10 cellular contexts compared by ENCODE assay signal in the genomic region with DNA sequence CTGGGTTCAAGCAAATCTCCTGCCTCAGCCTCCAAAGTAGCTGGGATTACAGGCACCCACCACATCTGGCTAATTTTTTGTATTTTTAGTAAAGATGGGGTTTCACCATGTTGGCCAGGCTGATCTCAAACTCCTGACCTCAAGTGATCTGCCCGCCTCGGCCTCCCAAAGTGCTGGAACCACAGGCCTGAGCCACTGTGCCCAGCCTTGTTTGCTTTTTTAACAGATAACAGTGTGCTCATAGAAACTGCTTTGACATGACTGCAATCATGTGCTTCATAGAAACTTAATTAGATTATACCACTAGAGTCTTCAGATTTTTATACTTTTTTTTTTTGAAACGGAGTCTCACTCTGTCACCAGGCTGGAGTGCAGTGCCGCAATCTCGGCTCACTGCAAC. TPM values are rescaled to one million over a fixed set of nuclear protein-coding genes. Genes with fewer than 3 reads are reported as not detected.
DNase-seq lines count a peak whose midpoint lies in the region; ATAC-seq, FAIRE-seq and TF ChIP-seq lines count a peak whose summit lies in the region.
"Not testable (repeated sequence)": the region's sequence is repeated elsewhere in the genome, so short reads cannot be mapped to it uniquely, and the experiment has no call there.
"Had no signal": no experiment of that assay in that cellular context is flagged by ENCODE, and none has a peak within 500 bp of the region (broad histone marks: within the 10 kb centered on the region; RNA-seq: fewer than 3 reads in every experiment).

No MANE protein-coding gene starts in this region.

- CTCF ChIA-PET in CD4-positive, alpha-beta memory T cell (lab: Charles Lee; ENCODE audit: partially characterized antibody); endothelial cell of umbilical vein (lab: Charles Lee); naive thymus-derived CD4-positive, alpha-beta T cell (lab: Charles Lee): not testable (repeated sequence)

- not testable (repeated sequence) for TF ChIP-seq POLR2A in endothelial cell of umbilical vein (IDR thresholded peaks at IDR 0.05; ENCODE audit: low read depth, low read length)

- peak overlapping the region; percentile 30 to 96 (median 92) for H3K27ac Mint-ChIP-seq in CD4-positive, alpha-beta memory T cell
- peak overlapping the region; percentile 82 for H3K27ac Mint-ChIP-seq in activated CD4-positive, alpha-beta T cell treated with anti-CD3 and anti-CD28 coated beads, Interleukin-2, amount 10 ng/mL, durations not matched to agents 24 days and 14 days
- H3K27ac Mint-ChIP-seq in activated T-helper 2 cell treated with anti-CD3 and anti-CD28 coated beads, Interferon-gamma antibody, Interleukin-2, Interleukin-4, amounts not matched to agents 10 μg/mL and 5 μg/mL and 100 μg/mL, durations not matched to agents 14 hours and 24 hours and 36 hours = peak overlapping the region; percentile 53
- H3K27ac Mint-ChIP-seq in naive thymus-derived CD4-positive, alpha-beta T cell = peak overlapping the region in 5 of 9 donors; percentile 60 to 84 (median 70)
- H3K27ac Mint-ChIP-seq in stimulated activated effector memory CD8-positive, alpha-beta T cell treated with anti-CD3 and anti-CD28 coated beads, Interleukin-12 subunit alpha, Interleukin-12 subunit beta, amount 100 ng/mL, for 72 hours = peak overlapping the region; percentile 75

- not testable (repeated sequence) for H2AFZ ChIP-seq in endothelial cell of umbilical vein (ENCODE audit: low read depth, low read length)

- not testable (repeated sequence) for TF ChIP-seq CTCF in endothelial cell of umbilical vein (IDR thresholded peaks at IDR 0.05; ENCODE audit: extremely low read depth in 1 of 2, insufficient read depth in 1 of 2, low read depth in 1 of 2, low read length in 2 of 2)

- FAIRE-seq in endothelial cell of umbilical vein (lab: Jason Lieb, UNC) = not testable (repeated sequence)

- POLR2A ChIA-PET in CD4-positive, alpha-beta memory T cell (lab: Charles Lee; ENCODE audit: partially characterized antibody); naive thymus-derived CD4-positive, alpha-beta T cell (lab: Charles Lee): not testable (repeated sequence)
- POLR2A ChIA-PET in endothelial cell of umbilical vein (lab: Charles Lee) = interaction anchor here (0.7 kb wide), 1 partner anchor 68 kb away, joined by 3 read pairs; no protein-coding TSS in a partner anchor

- H3K4me3 ChIP-seq in CD4-positive, alpha-beta memory T cell (ENCODE audit: low read length in 2 of 2); endothelial cell of umbilical vein (replicated peaks in 1 of 3; ENCODE audit: insufficient read depth in 1 of 3, low read depth in 1 of 3, low read length in 3 of 3); naive thymus-derived CD4-positive, alpha-beta T cell (ENCODE audit: low read length): not testable (repeated sequence)

- not testable (repeated sequence) for H3K9ac ChIP-seq in endothelial cell of umbilical vein (replicated peaks; ENCODE audit: extremely low read depth, insufficient read depth, low read length)

- not testable (repeated sequence) for BruUV-seq in endothelial cell of umbilical vein (replicated peaks; lab: Mats Ljungman, UMichigan)

- H3K27ac ChIP-seq in CD4-positive, alpha-beta memory T cell (ENCODE audit: low read depth, low read length); naive thymus-derived CD4-positive, alpha-beta T cell (ENCODE audit: low read depth, low read length): not testable (repeated sequence)
- H3K27ac ChIP-seq in endothelial cell of umbilical vein (ENCODE audit: insufficient read depth, low read depth, low read length) = peak overlapping the region; percentile 60

- H3K4me1 Mint-ChIP-seq in CD4-positive, alpha-beta memory T cell = peaks cover 8 to 39% (median 23%) of the 10 kb centered on the region in 4 donors
- H3K4me1 Mint-ChIP-seq in activated CD4-positive, alpha-beta T cell treated with anti-CD3 and anti-CD28 coated beads, Interleukin-2, amount 10 ng/mL, durations not matched to agents 24 days and 14 days = peaks cover 28% of the 10 kb centered on the region
- H3K4me1 Mint-ChIP-seq in activated T-helper 2 cell treated with anti-CD3 and anti-CD28 coated beads, Interferon-gamma antibody, Interleukin-2, Interleukin-4, amounts not matched to agents 10 μg/mL and 5 μg/mL and 100 μg/mL, durations not matched to agents 14 hours and 24 hours and 36 hours (ENCODE audit: low read depth) = peaks cover 18% of the 10 kb centered on the region
- H3K4me1 Mint-ChIP-seq in naive thymus-derived CD4-positive, alpha-beta T cell = peaks cover 11 to 43% (median 35%) of the 10 kb centered on the region in 7 donors
- peaks cover 25% of the 10 kb centered on the region for H3K4me1 Mint-ChIP-seq in stimulated activated effector memory CD8-positive, alpha-beta T cell treated with anti-CD3 and anti-CD28 coated beads, Interleukin-12 subunit alpha, Interleukin-12 subunit beta, amount 100 ng/mL, for 72 hours

- ATAC-seq in naive thymus-derived CD4-positive, alpha-beta T cell; stimulated activated effector memory CD8-positive, alpha-beta T cell treated with anti-CD3 and anti-CD28 coated beads, Interleukin-12 subunit alpha, Interleukin-12 subunit beta, amount 100 ng/mL, for 72 hours: not testable (repeated sequence)

- H3K9me3 Mint-ChIP-seq in CD4-positive, alpha-beta memory T cell; activated CD4-positive, alpha-beta T cell treated with anti-CD3 and anti-CD28 coated beads, Interleukin-2, amount 10 ng/mL, durations not matched to agents 24 days and 14 days; activated T-helper 2 cell treated with anti-CD3 and anti-CD28 coated beads, Interferon-gamma antibody, Interleukin-2, Interleukin-4, amounts not matched to agents 10 μg/mL and 5 μg/mL and 100 μg/mL, durations not matched to agents 14 hours and 24 hours and 36 hours; naive thymus-derived CD4-positive, alpha-beta T cell; stimulated activated effector memory CD8-positive, alpha-beta T cell treated with anti-CD3 and anti-CD28 coated beads, Interleukin-12 subunit alpha, Interleukin-12 subunit beta, amount 100 ng/mL, for 72 hours: not testable (repeated sequence)

- not testable (repeated sequence) for H4K20me1 ChIP-seq in endothelial cell of umbilical vein (replicated peaks; ENCODE audit: control insufficient read depth, extremely low read depth, insufficient read depth, low read length)

- not testable (repeated sequence) for H3K79me2 ChIP-seq in endothelial cell of umbilical vein (ENCODE audit: control insufficient read depth, insufficient read depth, low read length)

- H3K36me3 Mint-ChIP-seq in CD4-positive, alpha-beta memory T cell = not testable (repeated sequence)
- peaks cover 20% of the 10 kb centered on the region for H3K36me3 Mint-ChIP-seq in activated CD4-positive, alpha-beta T cell treated with anti-CD3 and anti-CD28 coated beads, Interleukin-2, amount 10 ng/mL, durations not matched to agents 24 days and 14 days (ENCODE audit: low read depth)
- H3K36me3 Mint-ChIP-seq in activated T-helper 2 cell treated with anti-CD3 and anti-CD28 coated beads, Interferon-gamma antibody, Interleukin-2, Interleukin-4, amounts not matched to agents 10 μg/mL and 5 μg/mL and 100 μg/mL, durations not matched to agents 14 hours and 24 hours and 36 hours (ENCODE audit: low read depth) = peaks cover 22% of the 10 kb centered on the region
- peaks cover 0 to 14% (median 0%) of the 10 kb centered on the region in 5 donors for H3K36me3 Mint-ChIP-seq in naive thymus-derived CD4-positive, alpha-beta T cell
- H3K36me3 Mint-ChIP-seq in stimulated activated effector memory CD8-positive, alpha-beta T cell treated with anti-CD3 and anti-CD28 coated beads, Interleukin-12 subunit alpha, Interleukin-12 subunit beta, amount 100 ng/mL, for 72 hours = peaks cover 20% of the 10 kb centered on the region

- dilution Hi-C loops in endothelial cell of umbilical vein (cut with MboI; ENCODE audit: extremely low pct_ligation_motif_present, low sequenced_read_pairs) = not testable (repeated sequence)

- H3K9me1 ChIP-seq in endothelial cell of umbilical vein (replicated peaks; ENCODE audit: control insufficient read depth, extremely low read depth, insufficient read depth, low read length) = not testable (repeated sequence)

- H3K27me3 ChIP-seq in CD4-positive, alpha-beta memory T cell (ENCODE audit: insufficient read depth, low read length); endothelial cell of umbilical vein (ENCODE audit: control insufficient read depth in 2 of 2, insufficient read depth in 2 of 2, low read length in 2 of 2); naive thymus-derived CD4-positive, alpha-beta T cell (ENCODE audit: control insufficient read depth in 2 of 2, insufficient read depth in 2 of 2, low read length in 2 of 2): not testable (repeated sequence)

- H3K36me3 ChIP-seq in CD4-positive, alpha-beta memory T cell (ENCODE audit: insufficient read depth, low read length); endothelial cell of umbilical vein (ENCODE audit: control insufficient read depth in 2 of 2, extremely low read depth in 1 of 2, insufficient read depth in 2 of 2, low read length in 2 of 2); naive thymus-derived CD4-positive, alpha-beta T cell (ENCODE audit: control insufficient read depth in 2 of 3, insufficient read depth in 3 of 3, low read length in 3 of 3): not testable (repeated sequence)

- intact Hi-C loops in CD4-positive, alpha-beta memory T cell (cut with micrococcal nuclease); activated CD4-positive, alpha-beta T cell treated with anti-CD3 and anti-CD28 coated beads, Interleukin-2, amount 10 ng/mL, durations not matched to agents 24 days and 14 days (cut with micrococcal nuclease); activated T-helper 2 cell treated with anti-CD3 and anti-CD28 coated beads, Interferon-gamma antibody, Interleukin-2, Interleukin-4, amounts not matched to agents 10 μg/mL and 5 μg/mL and 100 μg/mL, durations not matched to agents 14 hours and 24 hours and 36 hours (cut with micrococcal nuclease); endothelial cell of umbilical vein (cut with micrococcal nuclease); naive thymus-derived CD4-positive, alpha-beta T cell (cut with micrococcal nuclease): not testable (repeated sequence)

- H3K9me3 ChIP-seq in CD4-positive, alpha-beta memory T cell (ENCODE audit: control insufficient read depth in 1 of 2, low read length in 2 of 2); endothelial cell of umbilical vein (replicated peaks; ENCODE audit: control insufficient read depth, insufficient read depth, low read length); naive thymus-derived CD4-positive, alpha-beta T cell (ENCODE audit: control insufficient read depth in 2 of 3, low read length in 3 of 3): not testable (repeated sequence)

- not testable (repeated sequence) for H3K4me2 ChIP-seq in endothelial cell of umbilical vein (ENCODE audit: insufficient read depth, low read length)

- peaks cover 23% of the 10 kb centered on the region for H3K4me1 ChIP-seq in CD4-positive, alpha-beta memory T cell (ENCODE audit: insufficient read depth, low read length)
- H3K4me1 ChIP-seq in endothelial cell of umbilical vein (ENCODE audit: control insufficient read depth, extremely low read depth, insufficient read depth, low read length) = not testable (repeated sequence)
- peaks cover 0 to 18% of the 10 kb centered on the region in 2 donors for H3K4me1 ChIP-seq in naive thymus-derived CD4-positive, alpha-beta T cell (ENCODE audit: control insufficient read depth in 2 of 2, insufficient read depth in 2 of 2, low read length in 2 of 2)

- H3K4me3 Mint-ChIP-seq in CD4-positive, alpha-beta memory T cell = peak overlapping the region in 4 of 8 donors; percentile 34 to 65 (median 56)
- H3K4me3 Mint-ChIP-seq in activated CD4-positive, alpha-beta T cell treated with anti-CD3 and anti-CD28 coated beads, Interleukin-2, amount 10 ng/mL, durations not matched to agents 24 days and 14 days = peak overlapping the region; percentile 44
- not testable (repeated sequence) for H3K4me3 Mint-ChIP-seq in activated T-helper 2 cell treated with anti-CD3 and anti-CD28 coated beads, Interferon-gamma antibody, Interleukin-2, Interleukin-4, amounts not matched to agents 10 μg/mL and 5 μg/mL and 100 μg/mL, durations not matched to agents 14 hours and 24 hours and 36 hours (ENCODE audit: low read depth)
- H3K4me3 Mint-ChIP-seq in naive thymus-derived CD4-positive, alpha-beta T cell = peak overlapping the region in 2 of 10 donors; percentile 39 to 51
- peak overlapping the region; percentile 40 for H3K4me3 Mint-ChIP-seq in stimulated activated effector memory CD8-positive, alpha-beta T cell treated with anti-CD3 and anti-CD28 coated beads, Interleukin-12 subunit alpha, Interleukin-12 subunit beta, amount 100 ng/mL, for 72 hours

- not testable (repeated sequence) for DNase-seq in CD4-positive, alpha-beta memory T cell; activated CD4-positive, alpha-beta T cell treated with anti-CD3 and anti-CD28 coated beads, Interleukin-2, amount 10 ng/mL, durations not matched to agents 24 days and 14 days; activated T-helper 2 cell treated with anti-CD3 and anti-CD28 coated beads, Interferon-gamma antibody, Interleukin-2, Interleukin-4, amounts not matched to agents 10 μg/mL and 5 μg/mL and 100 μg/mL, durations not matched to agents 14 hours and 24 hours and 36 hours (ENCODE audit: low spot score); endothelial cell of umbilical vein (ENCODE audit: low read depth, low spot score); naive thymus-derived CD4-positive, alpha-beta T cell; stimulated activated effector memory CD8-positive, alpha-beta T cell treated with anti-CD3 and anti-CD28 coated beads, Interleukin-12 subunit alpha, Interleukin-12 subunit beta, amount 100 ng/mL, for 72 hours (ENCODE audit: low spot score in 2 of 2)
- DNase-seq in SK-MEL-5 (ENCODE audit: low read depth, low spot score) = peak; percentile 32

- H3K27me3 Mint-ChIP-seq in CD4-positive, alpha-beta memory T cell; activated CD4-positive, alpha-beta T cell treated with anti-CD3 and anti-CD28 coated beads, Interleukin-2, amount 10 ng/mL, durations not matched to agents 24 days and 14 days; activated T-helper 2 cell treated with anti-CD3 and anti-CD28 coated beads, Interferon-gamma antibody, Interleukin-2, Interleukin-4, amounts not matched to agents 10 μg/mL and 5 μg/mL and 100 μg/mL, durations not matched to agents 14 hours and 24 hours and 36 hours (ENCODE audit: low read depth); naive thymus-derived CD4-positive, alpha-beta T cell: not testable (repeated sequence)

- in situ Hi-C loops in SK-MEL-5 (cut with HindIII; ENCODE audit: low pct_unique_long_range_greater_than_20kb, low sequenced_read_pairs) = not testable (repeated sequence)

RNA-seq across cellular contexts. Expression of gene TMEM50A, which starts 8.8 kb away (rescaled TPM):
- total RNA-seq in CD4-positive, alpha-beta memory T cell = 10 to 100 TPM; 90.9 to 95.3 TPM
- 100 to 1,000 TPM; 192 to 280 TPM for polyA plus RNA-seq in CD4-positive, alpha-beta memory T cell
- total RNA-seq in SK-MEL-5 (2014; rRNA removed; shearing (Covaris generic)) = 94.6 and 99.5 TPM in 2 replicates
- polyA plus RNA-seq in SK-MEL-5 (2015; cell fraction: cytosol; rRNA removed) = 69.9 and 90.2 TPM in 2 replicates
- polyA plus RNA-seq in SK-MEL-5 (2015; cell fraction: nucleus; rRNA removed) = 17.5 and 25.8 TPM in 2 replicates
- total RNA-seq in activated CD4-positive, alpha-beta T cell treated with anti-CD3 and anti-CD28 coated beads, Interleukin-2, amount 10 ng/mL, durations not matched to agents 24 days and 14 days = 94.1 and 102 TPM in 2 replicates
- 113 and 116 TPM in 2 replicates for total RNA-seq in activated T-helper 2 cell treated with anti-CD3 and anti-CD28 coated beads, Interferon-gamma antibody, Interleukin-2, Interleukin-4, amounts not matched to agents 10 μg/mL and 5 μg/mL and 100 μg/mL, durations not matched to agents 14 hours and 24 hours and 36 hours
- 130 and 140 TPM in 2 replicates for total RNA-seq in endothelial cell of umbilical vein
- 86.2 and 125 TPM in 2 replicates for polyA plus RNA-seq in endothelial cell of umbilical vein
- polyA plus RNA-seq in endothelial cell of umbilical vein (2011; cell fraction: cytosol; rRNA removed) = 85.5 and 97.9 TPM in 2 replicates
- polyA plus RNA-seq in endothelial cell of umbilical vein (2011; cell fraction: nucleus; rRNA removed) = 33.0 and 43.1 TPM in 2 replicates
- polyA plus RNA-seq in endothelial cell of umbilical vein (2012) = 175 and 182 TPM in 2 replicates
- 50.6 and 51.3 TPM in 2 replicates for polyA minus RNA-seq in endothelial cell of umbilical vein
- 38.0 TPM for polyA minus RNA-seq in endothelial cell of umbilical vein (2011; cell fraction: cytosol; rRNA and poly(A)+ RNA removed)
- 19.8 and 23.9 TPM in 2 replicates for polyA minus RNA-seq in endothelial cell of umbilical vein (2011; cell fraction: nucleus; rRNA and poly(A)+ RNA removed)
- 100 to 1,000 TPM in 1 of 5 experiments, 10 to 100 TPM in 4; 61.6 to 149 (median 79.0) TPM for total RNA-seq in naive thymus-derived CD4-positive, alpha-beta T cell
- 100 to 1,000 TPM; 140 to 146 TPM for polyA plus RNA-seq in naive thymus-derived CD4-positive, alpha-beta T cell

RNA-seq across cellular contexts. Expression of gene RHD, which starts 57.0 kb away (rescaled TPM):
- total RNA-seq in CD4-positive, alpha-beta memory T cell = under 1 TPM in 1 of 2 experiments, not detected in 1; 0.15 TPM
- under 1 TPM; 0.13 to 0.44 TPM for polyA plus RNA-seq in CD4-positive, alpha-beta memory T cell
- total RNA-seq in SK-MEL-5 (2014; rRNA removed; shearing (Covaris generic)) = 1.2 and 2.2 TPM in 2 replicates
- 1.5 and 2.1 TPM in 2 replicates for polyA plus RNA-seq in SK-MEL-5 (2015; cell fraction: cytosol; rRNA removed)
- polyA plus RNA-seq in SK-MEL-5 (2015; cell fraction: nucleus; rRNA removed) = 0.90 and 3.3 TPM in 2 replicates
- total RNA-seq in activated CD4-positive, alpha-beta T cell treated with anti-CD3 and anti-CD28 coated beads, Interleukin-2, amount 10 ng/mL, durations not matched to agents 24 days and 14 days = not detected in 2 replicates
- total RNA-seq in activated T-helper 2 cell treated with anti-CD3 and anti-CD28 coated beads, Interferon-gamma antibody, Interleukin-2, Interleukin-4, amounts not matched to agents 10 μg/mL and 5 μg/mL and 100 μg/mL, durations not matched to agents 14 hours and 24 hours and 36 hours = not detected in 2 replicates
- not detected in 2 replicates for total RNA-seq in endothelial cell of umbilical vein
- not detected in 2 replicates for polyA plus RNA-seq in endothelial cell of umbilical vein
- polyA plus RNA-seq in endothelial cell of umbilical vein (2011; cell fraction: cytosol; rRNA removed) = not detected in 2 replicates
- not detected in 2 replicates for polyA plus RNA-seq in endothelial cell of umbilical vein (2011; cell fraction: nucleus; rRNA removed)
- polyA plus RNA-seq in endothelial cell of umbilical vein (2012) = 0.10 and 0.17 TPM in 2 replicates
- 1.2 and 5.0 TPM in 2 replicates for polyA minus RNA-seq in endothelial cell of umbilical vein
- polyA minus RNA-seq in endothelial cell of umbilical vein (2011; cell fraction: cytosol; rRNA and poly(A)+ RNA removed) = not detected
- not detected in 2 replicates for polyA minus RNA-seq in endothelial cell of umbilical vein (2011; cell fraction: nucleus; rRNA and poly(A)+ RNA removed)
- total RNA-seq in naive thymus-derived CD4-positive, alpha-beta T cell = under 1 TPM in 2 of 5 experiments, not detected in 3; 0.27 TPM
- polyA plus RNA-seq in naive thymus-derived CD4-positive, alpha-beta T cell = under 1 TPM; 0.15 to 0.28 TPM
- total RNA-seq: A673, HepG2, SJCRH30 had no signal
- polyA plus RNA-seq: HepG2 had no signal
